22 cellular contexts compared by ENCODE assay signal in the genomic region with DNA sequence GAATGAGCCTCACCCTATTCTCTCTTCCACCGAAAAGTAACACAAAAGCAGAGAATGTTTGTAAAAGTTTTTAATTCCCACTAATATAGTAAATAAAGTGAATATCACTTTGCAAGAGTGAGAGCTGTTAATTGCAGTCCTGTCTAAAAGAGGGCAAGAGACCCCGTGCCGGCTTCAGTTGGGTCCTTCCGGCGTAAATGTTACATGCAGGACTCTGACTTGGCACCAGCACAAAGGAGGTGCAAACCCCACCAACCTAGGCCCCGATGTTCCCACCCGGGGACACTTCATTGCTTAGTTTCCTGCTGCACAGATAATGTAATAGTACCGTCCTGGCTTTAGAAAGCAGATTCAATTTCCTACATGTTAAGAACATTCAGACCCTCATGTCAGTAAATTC.
"Had no signal": no experiment of that assay in that cellular context is flagged by ENCODE, and none has a peak within 500 bp of the region (broad histone marks: within the 10 kb centered on the region; RNA-seq: fewer than 3 reads in every experiment).

No MANE protein-coding gene starts in this region.

- FAIRE-seq: kidney had no signal

- H3K4me1 Mint-ChIP-seq: activated CD4-positive, alpha-beta memory T cell treated with anti-CD3 and anti-CD28 coated beads, Interleukin-2, amount 10 ng/mL, durations not matched to agents 7 days and 5 days; activated naive CD4-positive, alpha-beta T cell treated with anti-CD3 and anti-CD28 coated beads, Interleukin-2, amount 50 U/mL, for 24 hours; brain; nephron had no signal

- H3K27ac ChIP-seq: coronary artery, esophagus squamous epithelium, left lung, right lobe of liver, spleen, thoracic aorta, upper lobe of right lung, WERI-Rb-1 had no signal

- ATAC-seq: left lung, mucosa of descending colon, right lobe of liver, upper lobe of right lung had no signal

- H3K4me3 Mint-ChIP-seq: activated CD4-positive, alpha-beta memory T cell treated with anti-CD3 and anti-CD28 coated beads, Interleukin-2, amount 10 ng/mL, durations not matched to agents 7 days and 5 days; activated naive CD4-positive, alpha-beta T cell treated with anti-CD3 and anti-CD28 coated beads, Interleukin-2, amount 50 U/mL, for 24 hours; brain; nephron; T-helper 1 cell treated with Interleukin-12 subunit alpha and Interleukin-12 subunit beta and Interleukin-4 antibody, amounts not matched to agents 30 μg/mL and 1 μg/mL, for 36 hours had no signal

- H3K27ac Mint-ChIP-seq: activated CD4-positive, alpha-beta memory T cell treated with anti-CD3 and anti-CD28 coated beads, Interleukin-2, amount 10 ng/mL, durations not matched to agents 7 days and 5 days; activated T-helper 2 cell treated with anti-CD3 and anti-CD28 coated beads, Interferon-gamma antibody, Interleukin-2, Interleukin-4, amounts not matched to agents 10 μg/mL and 5 μg/mL and 100 μg/mL, durations not matched to agents 14 hours and 24 hours and 36 hours; nephron; T-helper 1 cell treated with Interleukin-12 subunit alpha and Interleukin-12 subunit beta and Interleukin-4 antibody, amounts not matched to agents 30 μg/mL and 1 μg/mL, for 36 hours had no signal

- H3K4me1 ChIP-seq: esophagus squamous epithelium, left lung, right lobe of liver, spleen, upper lobe of right lung had no signal

- H3K27me3 Mint-ChIP-seq: activated CD4-positive, alpha-beta memory T cell treated with anti-CD3 and anti-CD28 coated beads, Interleukin-2, amount 10 ng/mL, durations not matched to agents 7 days and 5 days; activated naive CD4-positive, alpha-beta T cell treated with anti-CD3 and anti-CD28 coated beads, Interleukin-2, amount 50 U/mL, for 24 hours; brain had no signal

- H3K9me3 ChIP-seq: esophagus squamous epithelium, left lung, mucosa of descending colon, right lobe of liver, spleen, thoracic aorta, upper lobe of right lung had no signal

- H3K4me3 ChIP-seq: coronary artery, esophagus squamous epithelium, left lung, mucosa of descending colon, right lobe of liver, spleen, thoracic aorta, upper lobe of right lung had no signal

- DNase-seq: activated CD4-positive, alpha-beta memory T cell treated with anti-CD3 and anti-CD28 coated beads, Interleukin-2, amount 10 ng/mL, durations not matched to agents 7 days and 5 days; activated CD4-positive, alpha-beta T cell treated with anti-CD3 and anti-CD28 coated beads for 4 hours; activated CD8-positive, alpha-beta memory T cell treated with anti-CD3 and anti-CD28 coated beads, Interleukin-2, amount 50 U/mL, for 48 hours; central memory CD4-positive, alpha-beta T cell; effector CD4-positive, alpha-beta T cell; esophagus squamous epithelium; hippocampal formation; kidney; left lung; mucosa of descending colon; occipital lobe; right lobe of liver; spleen; upper lobe of right lung; WERI-Rb-1 had no signal

- H3K27me3 ChIP-seq: esophagus squamous epithelium, left lung, right lobe of liver, spleen, upper lobe of right lung had no signal
